Comparison of ENCODE assay signal across 10 cellular contexts in the genomic region with DNA sequence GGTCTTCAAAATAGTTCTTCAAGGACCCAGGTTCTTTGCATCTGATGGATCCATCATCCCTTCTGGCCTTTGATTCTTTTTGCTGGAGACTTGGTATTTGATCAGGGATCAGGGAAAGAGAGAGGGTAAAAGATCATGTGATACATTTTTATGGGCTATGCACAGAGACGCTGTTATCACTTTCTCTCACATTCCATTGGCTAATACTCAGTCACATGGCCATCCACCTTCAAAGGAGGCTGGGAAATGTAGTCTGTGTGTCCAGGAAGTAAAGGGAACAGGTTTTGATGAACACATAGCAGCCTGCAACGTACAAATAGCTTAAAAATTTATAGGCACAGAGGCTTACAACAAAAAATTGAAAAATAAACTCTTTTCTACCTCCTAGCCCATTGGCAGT.
DNase-seq lines count a peak whose midpoint lies in the region; ATAC-seq and TF ChIP-seq lines count a peak whose summit lies in the region.
"Had no signal": no experiment of that assay in that cellular context is flagged by ENCODE, and none has a peak within 500 bp of the region (broad histone marks: within the 10 kb centered on the region; RNA-seq: fewer than 3 reads in every experiment).

No MANE protein-coding gene starts in this region.

- no peak overlapping the region for H3K4me3 ChIP-seq in NB4 (ENCODE audit: low read depth, low read length)
- H3K4me3 ChIP-seq: sigmoid colon had no signal

- no peak for TF ChIP-seq CTCF in NB4 (IDR thresholded peaks at IDR 0.05; ENCODE audit: low read depth, low read length)

- intact Hi-C loops in left ventricle myocardium superior (cut with micrococcal nuclease) = no loop called here

- ATAC-seq in GM18873 (IDR thresholded peaks at IDR 0.05; ENCODE audit: low FRiP score, unreplicated experiment) (peak; percentile 54), HG02870 (IDR thresholded peaks at IDR 0.05; ENCODE audit: unreplicated experiment) (peak; percentile 43), left ventricle myocardium superior (no peak), GM19455 (IDR thresholded peaks at IDR 0.05; ENCODE audit: unreplicated experiment) (no peak)

- no peak for TF ChIP-seq POLR2A in NB4 (IDR thresholded peaks at IDR 0.05; ENCODE audit: extremely low read depth, insufficient read length)

- in situ Hi-C loops in ACHN (cut with HindIII; ENCODE audit: low pct_ligation_motif_present, low pct_unique_long_range_greater_than_20kb, low sequenced_read_pairs) = no loop called here

- DNase-seq in ACHN (peak; percentile 8), NB4 (ENCODE audit: low read depth) (peak; percentile 12), left ventricle myocardium superior (no peak), NCI-H510A (lab: John Stamatoyannopoulos, UW) (no peak)
- DNase-seq in NK-92 treated with Interleukin-12 subunit alpha and Interleukin-12 subunit beta, amount 100 ng/mL, for 24 hours (lab: John Stamatoyannopoulos, UW) = no peak
- DNase-seq: NCI-H2171 treated with DMSO at 0.1 percent for 48 hours, sigmoid colon had no signal

Comparison
In these comparisons a context has a peak if more than half of its experiments do, and no peak if none do; other contexts are left out.
1. DNase-seq: peak in ACHN (single experiment) and NB4 (single experiment); none in left ventricle myocardium superior (single experiment), NK-92 treated with Interleukin-12 subunit alpha and Interleukin-12 subunit beta, amount 100 ng/mL, for 24 hours (single experiment) and NCI-H510A (single experiment).
2. ATAC-seq: peak in GM18873 (single experiment) and HG02870 (single experiment); none in left ventricle myocardium superior (single experiment) and GM19455 (single experiment).